In the genomic region with DNA sequence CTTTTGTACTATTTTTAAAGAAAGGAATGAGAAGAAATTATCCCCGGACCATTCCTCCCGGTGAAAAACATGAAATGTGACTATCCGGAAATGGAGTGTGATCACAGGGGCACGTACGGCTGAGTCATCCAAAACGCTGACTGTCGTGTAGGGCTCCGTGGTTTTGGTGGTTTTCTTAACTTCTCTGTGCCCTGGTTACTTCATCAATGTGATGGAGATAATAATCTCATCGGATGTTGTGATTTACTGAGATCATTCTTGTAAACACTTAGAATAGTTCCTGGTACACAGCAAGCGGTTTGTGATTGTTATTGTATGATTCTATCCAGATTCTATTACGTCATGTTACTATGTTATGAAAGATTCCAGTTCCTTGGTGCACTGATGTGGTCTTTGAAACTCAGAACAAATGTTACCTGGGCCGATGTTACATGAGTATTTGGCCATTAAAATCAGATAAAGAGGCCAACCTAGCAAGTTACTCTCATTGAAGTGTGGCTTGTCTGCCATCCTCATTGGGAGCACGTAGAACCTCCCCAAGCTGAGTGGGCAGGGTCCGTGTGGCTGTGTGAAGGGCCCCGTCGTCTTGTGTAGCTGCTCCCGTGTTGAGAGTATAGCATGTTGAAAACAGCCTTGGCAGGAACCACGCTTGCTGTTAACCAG, we compare ENCODE assay signal across 8 cellular contexts.
DNase-seq lines count a peak whose midpoint lies in the region; ATAC-seq, FAIRE-seq and TF ChIP-seq lines count a peak whose summit lies in the region.

No MANE protein-coding gene starts in this region.

- H3K4me3 ChIP-seq in ACC112 (ENCODE audit: low read depth, low read length), result no peak overlapping the region
- H3K4me3 ChIP-seq in astrocyte of the cerebellum (ENCODE audit: low read depth, low read length), result peak overlapping the region; percentile 0
- peak overlapping the region; percentile 19 to 49 for H3K4me3 ChIP-seq in neutrophil (ENCODE audit: low read depth in 1 of 2, low read length in 1 of 2)
- no peak overlapping the region for H3K4me3 ChIP-seq in upper lobe of right lung
- no peak overlapping the region for H3K4me3 ChIP-seq in kidney (ENCODE audit: low read length in 2 of 2)

- H3K4me1 ChIP-seq in ACC112 (ENCODE audit: control insufficient read depth, insufficient read depth, low read length, unreplicated experiment) (peaks cover 12% of the 10 kb centered on the region), neutrophil (ENCODE audit: control insufficient read depth in 1 of 2, insufficient read depth in 1 of 2, low read depth in 1 of 2, low read length in 1 of 2) (peaks cover 12 to 24% of the 10 kb centered on the region in 2 experiments), upper lobe of right lung (no peaks in the 10 kb centered on the region), kidney (ENCODE audit: control insufficient read depth in 1 of 2, insufficient read depth in 1 of 2, low read depth in 1 of 2, low read length in 2 of 2) (no peaks in the 10 kb centered on the region)

- DNase-seq in GM19240 (ENCODE audit: insufficient read length, low spot score) (peak; percentile 51), T-helper 9 cell (peak; percentile 59), astrocyte of the cerebellum (ENCODE audit: low read depth) (peak; percentile 83), upper lobe of right lung (no peak), kidney (no peak)

- ATAC-seq in HG03565 (IDR thresholded peaks at IDR 0.05; ENCODE audit: unreplicated experiment) (peak; percentile 78), upper lobe of right lung (peak; percentile 88)

- intact Hi-C loops in upper lobe of right lung (cut with DNase I) (no loop called here), kidney (cut with DNase I) (no loop called here)

- no peak for FAIRE-seq in kidney (lab: Jason Lieb, UNC)

- TF ChIP-seq CTCF in astrocyte of the cerebellum (IDR thresholded peaks at IDR 0.05; ENCODE audit: low read depth, low read length, missing control alignments), result no peak
- no peak for TF ChIP-seq CTCF in neutrophil (IDR thresholded peaks at IDR 0.05)
- TF ChIP-seq CTCF in upper lobe of right lung (IDR thresholded peaks at IDR 0.05), result no peak
- no peak for TF ChIP-seq CTCF in kidney (IDR thresholded peaks at IDR 0.05; ENCODE audit: borderline replicate concordance, extremely low read depth, insufficient read depth)

- in situ Hi-C loops in astrocyte of the cerebellum (cut with HindIII; ENCODE audit: low sequenced_read_pairs), result no loop called here

- no peak overlapping the region for H2AFZ ChIP-seq in ACC112 (ENCODE audit: low read length, unreplicated experiment)

- no peaks in the 10 kb centered on the region for H3K27me3 ChIP-seq in ACC112 (ENCODE audit: insufficient read depth, low read length)
- H3K27me3 ChIP-seq in neutrophil, result peaks cover 5% of the 10 kb centered on the region
- H3K27me3 ChIP-seq in upper lobe of right lung, result no peaks in the 10 kb centered on the region

- H3K79me2 ChIP-seq in ACC112 (ENCODE audit: control insufficient read depth, insufficient read depth, low read length, unreplicated experiment), result no peaks in the 10 kb centered on the region

- H3K9me3 ChIP-seq in neutrophil (no peaks in the 10 kb centered on the region), upper lobe of right lung (no peaks in the 10 kb centered on the region), kidney (ENCODE audit: control insufficient read depth in 1 of 2, low read length in 2 of 2) (no peaks in the 10 kb centered on the region)

- H3K27ac ChIP-seq in ACC112 (ENCODE audit: low read depth, low read length) (peak overlapping the region; percentile 78), neutrophil (peak overlapping the region; percentile 90), upper lobe of right lung (no peak overlapping the region), kidney (ENCODE audit: low read depth in 2 of 2, low read length in 2 of 2) (no peak overlapping the region)

- H3K36me3 ChIP-seq in ACC112 (ENCODE audit: insufficient read depth, low read length) (no peaks in the 10 kb centered on the region), neutrophil (no peaks in the 10 kb centered on the region), upper lobe of right lung (no peaks in the 10 kb centered on the region), kidney (ENCODE audit: control insufficient read depth in 1 of 2, insufficient read depth in 2 of 2, low read length in 2 of 2) (no peaks in the 10 kb centered on the region)

- H3K9ac ChIP-seq in kidney (ENCODE audit: low read length in 2 of 2), result no peak overlapping the region

Comparison
In these comparisons a context has a peak if more than half of its experiments do, and no peak if none do; other contexts are left out.
1. H3K27ac ChIP-seq: peak in ACC112 (single experiment) and neutrophil (single experiment); none in upper lobe of right lung (single experiment) and kidney (0 of 2).
2. H3K4me3 ChIP-seq: peak in astrocyte of the cerebellum (single experiment) and neutrophil (2 of 2); none in ACC112 (single experiment), upper lobe of right lung (single experiment) and kidney (0 of 2).
3. DNase-seq: peak in GM19240 (single experiment), T-helper 9 cell (single experiment) and astrocyte of the cerebellum (single experiment); none in upper lobe of right lung (single experiment) and kidney (single experiment).